Comparison of ENCODE assay signal across 8 cellular contexts in the genomic region with DNA sequence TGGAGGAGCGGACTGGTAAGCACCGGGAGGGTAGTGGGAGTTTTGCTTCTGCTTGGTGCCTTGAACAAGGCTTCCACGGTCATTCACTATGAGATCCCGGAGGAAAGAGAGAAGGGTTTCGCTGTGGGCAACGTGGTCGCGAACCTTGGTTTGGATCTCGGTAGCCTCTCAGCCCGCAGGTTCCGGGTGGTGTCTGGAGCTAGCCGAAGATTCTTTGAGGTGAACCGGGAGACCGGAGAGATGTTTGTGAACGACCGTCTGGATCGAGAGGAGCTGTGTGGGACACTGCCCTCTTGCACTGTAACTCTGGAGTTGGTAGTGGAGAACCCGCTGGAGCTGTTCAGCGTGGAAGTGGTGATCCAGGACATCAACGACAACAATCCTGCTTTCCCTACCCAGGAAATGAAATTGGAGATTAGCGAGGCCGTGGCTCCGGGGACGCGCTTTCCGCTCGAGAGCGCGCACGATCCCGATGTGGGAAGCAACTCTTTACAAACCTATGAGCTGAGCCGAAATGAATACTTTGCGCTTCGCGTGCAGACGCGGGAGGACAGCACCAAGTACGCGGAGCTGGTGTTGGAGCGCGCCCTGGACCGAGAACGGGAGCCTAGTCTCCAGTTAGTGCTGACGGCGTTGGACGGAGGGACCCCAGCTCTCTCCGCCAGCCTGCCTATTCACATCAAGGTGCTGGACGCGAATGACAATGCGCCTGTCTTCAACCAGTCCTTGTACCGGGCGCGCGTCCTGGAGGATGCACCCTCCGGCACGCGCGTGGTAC. TPM values are rescaled to one million over a fixed set of nuclear protein-coding genes. Genes with fewer than 3 reads are reported as not detected.
A peak's percentile ranks its signal among the peaks of the same experiment; 100 is the strongest.
DNase-seq lines count a peak whose midpoint lies in the region; ATAC-seq, FAIRE-seq and TF ChIP-seq lines count a peak whose summit lies in the region.

No MANE protein-coding gene starts in this region.

- H3K4me3 Mint-ChIP-seq in CD8-positive, alpha-beta memory T cell = peak overlapping the region; percentile 60 to 89 (median 82)

- ATAC-seq in GM19324 (IDR thresholded peaks at IDR 0.05; ENCODE audit: low FRiP score, unreplicated experiment) = peak; percentile 27
- peak; percentile 19 for ATAC-seq in HG03442 (IDR thresholded peaks at IDR 0.05; ENCODE audit: unreplicated experiment)

- peak; percentile 58 for FAIRE-seq in endothelial cell of umbilical vein (lab: Jason Lieb, UNC)

- H3K9me3 ChIP-seq in CD8-positive, alpha-beta memory T cell (ENCODE audit: low read length) = no peaks in the 10 kb centered on the region
- H3K9me3 ChIP-seq in SK-N-MC (ENCODE audit: low read depth, low read length) (no peaks in the 10 kb centered on the region; the same call in 1 of the 2 replicates), endothelial cell of umbilical vein (replicated peaks; ENCODE audit: control insufficient read depth, insufficient read depth, low read length) (no peaks in the 10 kb centered on the region), mucosa of rectum (ENCODE audit: control insufficient read depth in 2 of 2, low read length in 2 of 2) (no peaks in the 10 kb centered on the region), uterus (no peaks in the 10 kb centered on the region)

- peaks cover 0 to 4% (median 0%) of the 10 kb centered on the region in 5 donors for H3K9me3 Mint-ChIP-seq in CD8-positive, alpha-beta memory T cell

- H3K27ac Mint-ChIP-seq in CD8-positive, alpha-beta memory T cell = no peak overlapping the region

- POLR2A ChIA-PET in CD8-positive, alpha-beta memory T cell (lab: Charles Lee) = no interaction called here
- POLR2A ChIA-PET in endothelial cell of umbilical vein (lab: Charles Lee) = interaction anchor here (0.9 to 1.5 kb wide), 3 partner anchors 37 to 82 kb away, joined by 3 to 5 read pairs (median 3); no protein-coding TSS in a partner anchor

- peak overlapping the region; percentile 82 for H3K4me2 ChIP-seq in endothelial cell of umbilical vein (ENCODE audit: insufficient read depth, low read length)

- H3K4me3 ChIP-seq in CD8-positive, alpha-beta memory T cell (ENCODE audit: low read length) = peak overlapping the region; percentile 39
- H3K4me3 ChIP-seq in SK-N-MC (peak overlapping the region; percentile 82), endothelial cell of umbilical vein (replicated peaks in 1 of 3; ENCODE audit: insufficient read depth in 1 of 3, low read depth in 1 of 3, low read length in 3 of 3) (peak overlapping the region; percentile 32 to 70 (median 50)), mucosa of rectum (ENCODE audit: low read length in 2 of 2) (peak overlapping the region; percentile 79 to 88), uterus (peak overlapping the region; percentile 54 to 55)

- no peak for TF ChIP-seq POLR2A in endothelial cell of umbilical vein (IDR thresholded peaks at IDR 0.05; ENCODE audit: low read depth, low read length)
- TF ChIP-seq POLR2A in uterus (IDR thresholded peaks at IDR 0.05) = peak in 1 of 2 donors; percentile 8

- DNase-seq in CD8-positive, alpha-beta memory T cell = no peak
- DNase-seq in SK-N-MC (ENCODE audit: low read depth, low spot score) (no peak), endothelial cell of umbilical vein (ENCODE audit: low read depth, low spot score) (peak; percentile 75), uterus (peak; percentile 70 to 74), RPMI8226 (no peak)

- H3K9ac ChIP-seq in SK-N-MC (ENCODE audit: insufficient read length) (peak overlapping the region; percentile 72), endothelial cell of umbilical vein (replicated peaks; ENCODE audit: extremely low read depth, insufficient read depth, low read length) (peak overlapping the region; percentile 20), mucosa of rectum (ENCODE audit: low read depth in 1 of 2, low read length in 2 of 2) (peak overlapping the region; percentile 80 to 83)

- H3K36me3 ChIP-seq in CD8-positive, alpha-beta memory T cell (ENCODE audit: insufficient read depth, low read length) = no peaks in the 10 kb centered on the region
- peaks cover 12% of the 10 kb centered on the region; the same call in 1 of the 2 replicates for H3K36me3 ChIP-seq in SK-N-MC (ENCODE audit: insufficient read depth, low read length)
- H3K36me3 ChIP-seq in endothelial cell of umbilical vein (ENCODE audit: control insufficient read depth in 2 of 2, extremely low read depth in 1 of 2, insufficient read depth in 2 of 2, low read length in 2 of 2) = no peaks in the 10 kb centered on the region
- no peaks in the 10 kb centered on the region for H3K36me3 ChIP-seq in mucosa of rectum (ENCODE audit: control insufficient read depth in 2 of 2, insufficient read depth in 2 of 2, low read length in 2 of 2)
- H3K36me3 ChIP-seq in uterus = no peaks in the 10 kb centered on the region

- peak overlapping the region; percentile 77 for H2AFZ ChIP-seq in endothelial cell of umbilical vein (ENCODE audit: low read depth, low read length)

- H3K27me3 ChIP-seq in CD8-positive, alpha-beta memory T cell (ENCODE audit: insufficient read depth, low read length, poor library complexity, severe bottlenecking) = peaks cover 23% of the 10 kb centered on the region
- H3K27me3 ChIP-seq in endothelial cell of umbilical vein (ENCODE audit: control insufficient read depth in 2 of 2, insufficient read depth in 2 of 2, low read length in 2 of 2) = peaks cover 0 to 5% of the 10 kb centered on the region in 2 experiments
- H3K27me3 ChIP-seq in mucosa of rectum (ENCODE audit: control insufficient read depth in 2 of 2, insufficient read depth in 2 of 2, low read length in 2 of 2) = peaks cover 0 to 7% of the 10 kb centered on the region in 2 donors
- no peaks in the 10 kb centered on the region for H3K27me3 ChIP-seq in uterus

- no peaks in the 10 kb centered on the region for H3K9me1 ChIP-seq in endothelial cell of umbilical vein (replicated peaks; ENCODE audit: control insufficient read depth, extremely low read depth, insufficient read depth, low read length)

- peaks cover 11% of the 10 kb centered on the region for H3K4me1 ChIP-seq in CD8-positive, alpha-beta memory T cell (ENCODE audit: insufficient read depth, low read length)
- peaks cover 7% of the 10 kb centered on the region for H3K4me1 ChIP-seq in endothelial cell of umbilical vein (ENCODE audit: control insufficient read depth, extremely low read depth, insufficient read depth, low read length)
- peaks cover 23% of the 10 kb centered on the region in 2 donors for H3K4me1 ChIP-seq in mucosa of rectum (ENCODE audit: control insufficient read depth in 2 of 2, insufficient read depth in 2 of 2, low read length in 2 of 2)
- H3K4me1 ChIP-seq in uterus = peaks cover 15 to 24% of the 10 kb centered on the region in 2 donors

- intact Hi-C loops in endothelial cell of umbilical vein (cut with micrococcal nuclease) = loop anchor here (1.0 to 2.0 kb wide), 3 partner anchors 9 to 56 kb away; partner anchors contain the start of genes PCDHGA11 and PCDHGC4
- intact Hi-C loops in uterus (cut with DNase I; ENCODE audit: low total_unique reads) = loop anchor here (10.0 kb wide), 1 partner anchor 48 kb away; no protein-coding TSS in a partner anchor

- CTCF ChIA-PET in CD8-positive, alpha-beta memory T cell (lab: Charles Lee) = interaction anchor here (0.8 kb wide), 1 partner anchor 39 kb away, joined by 3 read pairs; no protein-coding TSS in a partner anchor
- CTCF ChIA-PET in endothelial cell of umbilical vein (lab: Charles Lee) = interaction anchor here (0.8 to 3.4 kb wide), 21 partner anchors 9 to 116 kb away, joined by 3 to 66 read pairs (median 7); partner anchors contain the start of genes PCDHGA11, PCDHGA12, PCDHGB5 and PCDHGB6

- H3K27ac ChIP-seq in CD8-positive, alpha-beta memory T cell (ENCODE audit: low read depth, low read length) = no peak overlapping the region
- H3K27ac ChIP-seq in SK-N-MC (no peak overlapping the region), endothelial cell of umbilical vein (ENCODE audit: insufficient read depth, low read depth, low read length) (no peak overlapping the region), mucosa of rectum (ENCODE audit: low read depth in 2 of 2, low read length in 2 of 2) (peak overlapping the region; percentile 73 to 76), uterus (peak overlapping the region; percentile 90 to 92)

- dilution Hi-C loops in endothelial cell of umbilical vein (cut with MboI; ENCODE audit: extremely low pct_ligation_motif_present, low sequenced_read_pairs) = no loop called here

- no peaks in the 10 kb centered on the region for H3K79me2 ChIP-seq in endothelial cell of umbilical vein (ENCODE audit: control insufficient read depth, insufficient read depth, low read length)

- no peaks in the 10 kb centered on the region for H3K36me3 Mint-ChIP-seq in CD8-positive, alpha-beta memory T cell

- H3K27me3 Mint-ChIP-seq in CD8-positive, alpha-beta memory T cell = peaks cover 27 to 69% of the 10 kb centered on the region in 2 donors

- TF ChIP-seq CTCF in endothelial cell of umbilical vein (IDR thresholded peaks at IDR 0.05; ENCODE audit: extremely low read depth in 1 of 2, insufficient read depth in 1 of 2, low read depth in 1 of 2, low read length in 2 of 2) = no peak
- TF ChIP-seq CTCF in uterus (IDR thresholded peaks at IDR 0.05) = no peak

- peaks cover 21 to 30% (median 22%) of the 10 kb centered on the region in 3 donors for H3K4me1 Mint-ChIP-seq in CD8-positive, alpha-beta memory T cell

- no peaks in the 10 kb centered on the region for H4K20me1 ChIP-seq in endothelial cell of umbilical vein (replicated peaks; ENCODE audit: control insufficient read depth, extremely low read depth, insufficient read depth, low read length)

- BruUV-seq in endothelial cell of umbilical vein (replicated peaks; lab: Mats Ljungman, UMichigan) = TSS peak; percentile 53

RNA-seq across cellular contexts. Expression of gene PCDHGC3, which starts 0.6 kb away (rescaled TPM):
- total RNA-seq in CD8-positive, alpha-beta memory T cell = under 1 TPM; 0.11 to 0.15 TPM
- polyA plus RNA-seq in CD8-positive, alpha-beta memory T cell = not detected
- total RNA-seq in endothelial cell of umbilical vein (25.4 and 36.1 TPM in 2 replicates), uterus (100 to 1,000 TPM in 3 of 4 donors, 10 to 100 TPM in 1; 25.9 to 146 (median 123) TPM)
- 9.2 and 14.9 TPM in 2 replicates for polyA plus RNA-seq in endothelial cell of umbilical vein
- polyA plus RNA-seq in endothelial cell of umbilical vein (2011; cell fraction: cytosol; rRNA removed) = 21.8 and 23.9 TPM in 2 replicates
- 4.5 and 4.7 TPM in 2 replicates for polyA plus RNA-seq in endothelial cell of umbilical vein (2011; cell fraction: nucleus; rRNA removed)
- 15.4 and 21.2 TPM in 2 replicates for polyA plus RNA-seq in endothelial cell of umbilical vein (2012)
- 8.1 and 12.1 TPM in 2 replicates for polyA minus RNA-seq in endothelial cell of umbilical vein
- polyA minus RNA-seq in endothelial cell of umbilical vein (2011; cell fraction: cytosol; rRNA and poly(A)+ RNA removed) = not detected
- 12.4 and 15.4 TPM in 2 replicates for polyA minus RNA-seq in endothelial cell of umbilical vein (2011; cell fraction: nucleus; rRNA and poly(A)+ RNA removed)

RNA-seq across cellular contexts. Expression of gene PCDHGC4, which starts 8.5 kb away (rescaled TPM):
- not detected for total RNA-seq in CD8-positive, alpha-beta memory T cell
- not detected for polyA plus RNA-seq in CD8-positive, alpha-beta memory T cell
- total RNA-seq in endothelial cell of umbilical vein = 0.90 and 2.1 TPM in 2 replicates
- polyA plus RNA-seq in endothelial cell of umbilical vein = 0.25 and 0.32 TPM in 2 replicates
- 0.06 and 0.11 TPM in 2 replicates for polyA plus RNA-seq in endothelial cell of umbilical vein (2011; cell fraction: cytosol; rRNA removed)
- 1.8 and 2.4 TPM in 2 replicates for polyA plus RNA-seq in endothelial cell of umbilical vein (2011; cell fraction: nucleus; rRNA removed)
- 0.05 TPM in 1 of 2 replicates, not detected in the other for polyA plus RNA-seq in endothelial cell of umbilical vein (2012)
- polyA minus RNA-seq in endothelial cell of umbilical vein = 4.3 and 5.5 TPM in 2 replicates
- polyA minus RNA-seq in endothelial cell of umbilical vein (2011; cell fraction: cytosol; rRNA and poly(A)+ RNA removed) = not detected
- 9.6 and 9.7 TPM in 2 replicates for polyA minus RNA-seq in endothelial cell of umbilical vein (2011; cell fraction: nucleus; rRNA and poly(A)+ RNA removed)
- total RNA-seq in uterus = 1 to 10 TPM; 2.9 to 8.0 (median 6.7) TPM

RNA-seq across cellular contexts. Expression of gene PCDHGC5, which starts 12.6 kb away (rescaled TPM):
- total RNA-seq in CD8-positive, alpha-beta memory T cell = not detected
- not detected for polyA plus RNA-seq in CD8-positive, alpha-beta memory T cell
- total RNA-seq in endothelial cell of umbilical vein = 0.60 and 1.2 TPM in 2 replicates
- 0.21 and 0.48 TPM in 2 replicates for polyA plus RNA-seq in endothelial cell of umbilical vein
- 0.01 and 0.06 TPM in 2 replicates for polyA plus RNA-seq in endothelial cell of umbilical vein (2011; cell fraction: cytosol; rRNA removed)
- polyA plus RNA-seq in endothelial cell of umbilical vein (2011; cell fraction: nucleus; rRNA removed) = 2.4 and 3.9 TPM in 2 replicates
- polyA plus RNA-seq in endothelial cell of umbilical vein (2012) = 0.08 TPM in 1 of 2 replicates, not detected in the other
- 4.8 and 6.1 TPM in 2 replicates for polyA minus RNA-seq in endothelial cell of umbilical vein
- polyA minus RNA-seq in endothelial cell of umbilical vein (2011; cell fraction: cytosol; rRNA and poly(A)+ RNA removed) = not detected
- polyA minus RNA-seq in endothelial cell of umbilical vein (2011; cell fraction: nucleus; rRNA and poly(A)+ RNA removed) = 7.8 and 9.1 TPM in 2 replicates
- total RNA-seq in uterus = 1 to 10 TPM in 3 of 4 donors, under 1 TPM in 1; under 0.01 to 7.5 (median 3.4) TPM

RNA-seq across cellular contexts. Expression of gene PCDHGA12, which starts 46.0 kb away (rescaled TPM):
- total RNA-seq in CD8-positive, alpha-beta memory T cell = under 1 TPM in 1 of 2 experiments, not detected in 1; 0.09 TPM
- not detected for polyA plus RNA-seq in CD8-positive, alpha-beta memory T cell
- total RNA-seq in endothelial cell of umbilical vein = 7.6 and 9.9 TPM in 2 replicates
- polyA plus RNA-seq in endothelial cell of umbilical vein = 3.2 and 4.2 TPM in 2 replicates
- 2.9 and 3.1 TPM in 2 replicates for polyA plus RNA-seq in endothelial cell of umbilical vein (2011; cell fraction: cytosol; rRNA removed)
- polyA plus RNA-seq in endothelial cell of umbilical vein (2011; cell fraction: nucleus; rRNA removed) = 4.1 and 4.4 TPM in 2 replicates
- 4.8 and 5.6 TPM in 2 replicates for polyA plus RNA-seq in endothelial cell of umbilical vein (2012)
- polyA minus RNA-seq in endothelial cell of umbilical vein = 6.5 and 7.8 TPM in 2 replicates
- polyA minus RNA-seq in endothelial cell of umbilical vein (2011; cell fraction: cytosol; rRNA and poly(A)+ RNA removed) = not detected
- polyA minus RNA-seq in endothelial cell of umbilical vein (2011; cell fraction: nucleus; rRNA and poly(A)+ RNA removed) = 9.9 and 18.1 TPM in 2 replicates
- 10 to 100 TPM in 3 of 4 donors, 1 to 10 TPM in 1; 2.9 to 22.0 (median 14.5) TPM for total RNA-seq in uterus

RNA-seq across cellular contexts. Expression of gene PCDHGA11, which starts 55.5 kb away (rescaled TPM):
- under 1 TPM in 1 of 2 experiments, not detected in 1; 0.13 TPM for total RNA-seq in CD8-positive, alpha-beta memory T cell
- polyA plus RNA-seq in CD8-positive, alpha-beta memory T cell = 0.09 TPM
- total RNA-seq in endothelial cell of umbilical vein (10.3 and 11.5 TPM in 2 replicates), uterus (10 to 100 TPM in 3 of 4 donors, 1 to 10 TPM in 1; 9.4 to 13.2 (median 12.0) TPM)
- 8.0 and 8.1 TPM in 2 replicates for polyA plus RNA-seq in endothelial cell of umbilical vein
- 5.5 and 6.1 TPM in 2 replicates for polyA plus RNA-seq in endothelial cell of umbilical vein (2011; cell fraction: cytosol; rRNA removed)
- 6.1 and 7.6 TPM in 2 replicates for polyA plus RNA-seq in endothelial cell of umbilical vein (2011; cell fraction: nucleus; rRNA removed)
- 6.3 and 6.8 TPM in 2 replicates for polyA plus RNA-seq in endothelial cell of umbilical vein (2012)
- polyA minus RNA-seq in endothelial cell of umbilical vein = 16.7 and 17.3 TPM in 2 replicates
- polyA minus RNA-seq in endothelial cell of umbilical vein (2011; cell fraction: cytosol; rRNA and poly(A)+ RNA removed) = not detected
- polyA minus RNA-seq in endothelial cell of umbilical vein (2011; cell fraction: nucleus; rRNA and poly(A)+ RNA removed) = 27.0 and 30.1 TPM in 2 replicates

Comparison
In these comparisons a context has a peak if more than half of its experiments do, and no peak if none do; other contexts are left out.
1. DNase-seq: peak in endothelial cell of umbilical vein (single experiment) and uterus (2 of 2); none in CD8-positive, alpha-beta memory T cell (0 of 5), SK-N-MC (single experiment) and RPMI8226 (single experiment).
2. H3K27ac ChIP-seq: peak in mucosa of rectum (2 of 2) and uterus (2 of 2); none in CD8-positive, alpha-beta memory T cell (single experiment), SK-N-MC (single experiment) and endothelial cell of umbilical vein (single experiment).
3. H3K9ac ChIP-seq: peak in every context shown above with its lines; median percentile 82 in mucosa of rectum; 72 in SK-N-MC; 20 in endothelial cell of umbilical vein.
4. RNA of gene PCDHGC3, which starts 0.6 kb away (total RNA-seq): 25.9 to 146 TPM in uterus and 25.4 to 36.1 TPM in endothelial cell of umbilical vein; 0.11 to 0.15 TPM in CD8-positive, alpha-beta memory T cell; every median in the first group is over 10 times any median in the second.
5. Peak in every context shown above with its lines, with median percentiles within 50 percentile points of each other: H3K4me3 ChIP-seq.